Comparison of ENCODE assay signal across 1 cellular context in genomic region chr10:104492349-104492940, GRCh38.
TF ChIP-seq lines count a peak whose summit lies in the region.

No MANE protein-coding gene starts in this region.

TF ChIP-seq in HepG2, 621 proteins besides CTCF, POLR2A, EP300 and RAD21 (continued from another document):
- TF ChIP-seq NKX3-1 (CRISPR knock-in tag; IDR thresholded peaks at IDR 0.05) = no peak
